ENCODE assay signal across 26 cellular contexts in genomic region chr1:34088001-34088400, GRCh38.
"Had no signal": no experiment of that assay in that cellular context is flagged by ENCODE, and none has a peak within 500 bp of the region (broad histone marks: within the 10 kb centered on the region; RNA-seq: fewer than 3 reads in every experiment).

No MANE protein-coding gene starts in this region.

- H3K27ac Mint-ChIP-seq: activated B cell treated with CpG ODN at 0.5 μM for 24 hours; activated CD4-positive, alpha-beta memory T cell treated with anti-CD3 and anti-CD28 coated beads, Interleukin-2, amount 10 ng/mL, durations not matched to agents 7 days and 5 days; activated CD4-positive, alpha-beta T cell treated with anti-CD3 and anti-CD28 coated beads, Interleukin-2, amount 10 ng/mL, durations not matched to agents 7 days and 5 days; activated naive CD4-positive, alpha-beta T cell treated with anti-CD3 and anti-CD28 coated beads for 36 hours; activated naive CD8-positive, alpha-beta T cell; activated T-helper 17 cell treated with anti-CD3 and anti-CD28 coated beads, Interleukin-2, amount 50 U/mL, for 72 hours; brain; IgD-negative memory B cell; T-helper 17 cell had no signal

- H3K9me3 Mint-ChIP-seq: activated B cell treated with CpG ODN at 0.5 μM for 24 hours; activated CD4-positive, alpha-beta memory T cell treated with anti-CD3 and anti-CD28 coated beads, Interleukin-2, amount 10 ng/mL, durations not matched to agents 7 days and 5 days; activated CD4-positive, alpha-beta T cell treated with anti-CD3 and anti-CD28 coated beads, Interleukin-2, amount 10 ng/mL, durations not matched to agents 7 days and 5 days; activated naive CD4-positive, alpha-beta T cell treated with anti-CD3 and anti-CD28 coated beads for 36 hours had no signal

- H3K4me3 Mint-ChIP-seq: activated B cell treated with CpG ODN at 0.5 μM for 24 hours; activated CD4-positive, alpha-beta memory T cell treated with anti-CD3 and anti-CD28 coated beads, Interleukin-2, amount 10 ng/mL, durations not matched to agents 7 days and 5 days; activated CD4-positive, alpha-beta T cell treated with anti-CD3 and anti-CD28 coated beads, Interleukin-2, amount 10 ng/mL, durations not matched to agents 7 days and 5 days; activated naive CD4-positive, alpha-beta T cell treated with anti-CD3 and anti-CD28 coated beads for 36 hours; activated naive CD8-positive, alpha-beta T cell; activated T-helper 17 cell treated with anti-CD3 and anti-CD28 coated beads, Interleukin-2, amount 50 U/mL, for 72 hours; brain; central memory CD8-positive, alpha-beta T cell; IgD-negative memory B cell; T-helper 17 cell had no signal

- DNase-seq: activated B cell treated with CpG ODN at 0.5 μM for 24 hours; activated CD4-positive, alpha-beta memory T cell treated with anti-CD3 and anti-CD28 coated beads, Interleukin-2, amount 10 ng/mL, durations not matched to agents 7 days and 5 days; activated CD4-positive, alpha-beta T cell treated with anti-CD3 and anti-CD28 coated beads for 1 hour; activated CD4-positive, alpha-beta T cell treated with anti-CD3 and anti-CD28 coated beads, Interleukin-2, amount 10 ng/mL, durations not matched to agents 7 days and 5 days; activated gamma-delta T cell; activated naive CD4-positive, alpha-beta T cell treated with anti-CD3 and anti-CD28 coated beads for 36 hours; activated T-cell treated with anti-CD3 and anti-CD28 coated beads for 4 hours; activated T-cell treated with anti-CD3 and anti-CD28 coated beads, Interleukin-2, amount 50 U/mL, for 48 hours; amygdala; KG1; NCI-H1048; NCI-H1436 treated with DMSO at 0.1 percent for 48 hours; NCI-H1930; NCI-H2107; NCI-H2171 treated with DMSO at 0.1 percent for 48 hours; NCI-H226; NCI-H510A; NCI-H526 treated with DMSO at 0.1 percent for 48 hours; SIG-M5; T-helper 17 cell; T-helper 9 cell had no signal

- H3K36me3 Mint-ChIP-seq: activated naive CD8-positive, alpha-beta T cell; IgD-negative memory B cell had no signal

- H3K4me1 Mint-ChIP-seq: activated B cell treated with CpG ODN at 0.5 μM for 24 hours; activated CD4-positive, alpha-beta memory T cell treated with anti-CD3 and anti-CD28 coated beads, Interleukin-2, amount 10 ng/mL, durations not matched to agents 7 days and 5 days; activated CD4-positive, alpha-beta T cell treated with anti-CD3 and anti-CD28 coated beads, Interleukin-2, amount 10 ng/mL, durations not matched to agents 7 days and 5 days; activated T-helper 17 cell treated with anti-CD3 and anti-CD28 coated beads, Interleukin-2, amount 50 U/mL, for 72 hours; brain; central memory CD8-positive, alpha-beta T cell; T-helper 17 cell had no signal

- ATAC-seq: activated T-helper 17 cell treated with anti-CD3 and anti-CD28 coated beads, Interleukin-2, amount 50 U/mL, for 72 hours; T-helper 17 cell had no signal

- H3K27me3 Mint-ChIP-seq: activated CD4-positive, alpha-beta memory T cell treated with anti-CD3 and anti-CD28 coated beads, Interleukin-2, amount 10 ng/mL, durations not matched to agents 7 days and 5 days; activated CD4-positive, alpha-beta T cell treated with anti-CD3 and anti-CD28 coated beads, Interleukin-2, amount 10 ng/mL, durations not matched to agents 7 days and 5 days; brain had no signal
